Comparison of ENCODE assay signal across 1 cellular context in the genomic region with DNA sequence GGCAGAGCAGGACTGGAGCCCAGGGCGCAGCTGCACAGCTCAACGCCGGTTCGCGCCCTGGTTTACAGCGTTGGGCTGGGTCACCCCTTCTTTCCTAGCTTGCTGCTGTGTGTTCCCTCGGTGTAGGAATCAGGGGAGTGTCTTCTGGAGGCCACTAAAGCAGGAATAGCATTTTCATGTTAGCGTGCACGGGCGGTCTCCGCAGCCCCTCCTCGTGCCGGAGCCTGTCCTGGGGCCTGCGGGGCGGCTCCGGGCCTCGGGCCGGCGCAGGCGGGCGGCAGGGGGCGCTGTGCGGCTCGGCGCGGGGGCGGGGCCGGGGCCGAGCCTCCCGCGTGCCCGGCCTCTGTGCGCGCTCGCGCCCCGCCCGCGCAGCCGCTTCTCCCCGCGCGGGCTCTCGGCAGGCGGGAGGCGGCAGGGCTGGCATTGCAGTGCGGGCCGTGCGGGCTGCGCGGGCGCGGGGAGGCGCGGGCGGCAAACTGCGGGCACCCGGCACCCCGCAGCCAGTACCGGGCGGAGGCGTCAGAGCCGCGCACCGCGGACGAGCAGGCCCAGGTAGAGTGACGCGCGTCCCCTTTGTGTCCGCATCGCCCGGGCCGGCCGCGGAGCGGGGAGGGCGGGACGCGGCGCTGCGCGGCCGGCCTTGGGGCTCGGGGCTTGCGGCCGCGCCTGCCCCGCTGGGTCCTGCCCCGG.
A peak's percentile ranks its signal among the peaks of the same experiment; 100 is the strongest.
TF ChIP-seq lines count a peak whose summit lies in the region.

A gene with protein sequence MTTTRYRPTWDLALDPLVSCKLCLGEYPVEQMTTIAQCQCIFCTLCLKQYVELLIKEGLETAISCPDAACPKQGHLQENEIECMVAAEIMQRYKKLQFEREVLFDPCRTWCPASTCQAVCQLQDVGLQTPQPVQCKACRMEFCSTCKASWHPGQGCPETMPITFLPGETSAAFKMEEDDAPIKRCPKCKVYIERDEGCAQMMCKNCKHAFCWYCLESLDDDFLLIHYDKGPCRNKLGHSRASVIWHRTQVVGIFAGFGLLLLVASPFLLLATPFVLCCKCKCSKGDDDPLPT (plus strand): TSS at position 342 of the 690 bp plus-strand sequence. CDS start 79,515 bp downstream, outside the sequence.

TF ChIP-seq in K562, 482 proteins besides CTCF, POLR2A, EP300 and RAD21 (continued from another document and continues in another):
- TF ChIP-seq, protein P1, sequence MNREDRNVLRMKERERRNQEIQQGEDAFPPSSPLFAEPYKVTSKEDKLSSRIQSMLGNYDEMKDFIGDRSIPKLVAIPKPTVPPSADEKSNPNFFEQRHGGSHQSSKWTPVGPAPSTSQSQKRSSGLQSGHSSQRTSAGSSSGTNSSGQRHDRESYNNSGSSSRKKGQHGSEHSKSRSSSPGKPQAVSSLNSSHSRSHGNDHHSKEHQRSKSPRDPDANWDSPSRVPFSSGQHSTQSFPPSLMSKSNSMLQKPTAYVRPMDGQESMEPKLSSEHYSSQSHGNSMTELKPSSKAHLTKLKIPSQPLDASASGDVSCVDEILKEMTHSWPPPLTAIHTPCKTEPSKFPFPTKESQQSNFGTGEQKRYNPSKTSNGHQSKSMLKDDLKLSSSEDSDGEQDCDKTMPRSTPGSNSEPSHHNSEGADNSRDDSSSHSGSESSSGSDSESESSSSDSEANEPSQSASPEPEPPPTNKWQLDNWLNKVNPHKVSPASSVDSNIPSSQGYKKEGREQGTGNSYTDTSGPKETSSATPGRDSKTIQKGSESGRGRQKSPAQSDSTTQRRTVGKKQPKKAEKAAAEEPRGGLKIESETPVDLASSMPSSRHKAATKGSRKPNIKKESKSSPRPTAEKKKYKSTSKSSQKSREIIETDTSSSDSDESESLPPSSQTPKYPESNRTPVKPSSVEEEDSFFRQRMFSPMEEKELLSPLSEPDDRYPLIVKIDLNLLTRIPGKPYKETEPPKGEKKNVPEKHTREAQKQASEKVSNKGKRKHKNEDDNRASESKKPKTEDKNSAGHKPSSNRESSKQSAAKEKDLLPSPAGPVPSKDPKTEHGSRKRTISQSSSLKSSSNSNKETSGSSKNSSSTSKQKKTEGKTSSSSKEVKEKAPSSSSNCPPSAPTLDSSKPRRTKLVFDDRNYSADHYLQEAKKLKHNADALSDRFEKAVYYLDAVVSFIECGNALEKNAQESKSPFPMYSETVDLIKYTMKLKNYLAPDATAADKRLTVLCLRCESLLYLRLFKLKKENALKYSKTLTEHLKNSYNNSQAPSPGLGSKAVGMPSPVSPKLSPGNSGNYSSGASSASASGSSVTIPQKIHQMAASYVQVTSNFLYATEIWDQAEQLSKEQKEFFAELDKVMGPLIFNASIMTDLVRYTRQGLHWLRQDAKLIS (CRISPR knock-in tag; IDR thresholded peaks at IDR 0.05): no peak
- TF ChIP-seq PRMT5 (CRISPR knock-in tag; IDR thresholded peaks at IDR 0.05) (no peak), ATF7 (IDR thresholded peaks at IDR 0.05) (no peak), HBP1 (CRISPR knock-in tag; IDR thresholded peaks at IDR 0.05) (no peak), ELF1 (tag; IDR thresholded peaks at IDR 0.05) (no peak), PTBP1 (IDR thresholded peaks at IDR 0.05; ENCODE audit: low read depth, low read length) (no peak), GABPB1 (CRISPR knock-in tag; IDR thresholded peaks at IDR 0.05) (no peak), TCFL5 (CRISPR knock-in tag; conservative IDR thresholded peaks at IDR 0.05) (no peak), GATAD2B (IDR thresholded peaks at IDR 0.05; ENCODE audit: borderline replicate concordance) (peak; percentile 86), ZZZ3 (IDR thresholded peaks at IDR 0.05) (no peak), PBX2 (CRISPR knock-in tag; IDR thresholded peaks at IDR 0.05; ENCODE audit: low read depth) (no peak), PBX2 (tag; conservative IDR thresholded peaks at IDR 0.05; ENCODE audit: low read depth) (no peak), RBM15 (IDR thresholded peaks at IDR 0.05; ENCODE audit: insufficient read depth, low read length) (no peak), HEY1 (CRISPR knock-in tag; IDR thresholded peaks at IDR 0.05; ENCODE audit: borderline replicate concordance) (no peak), ZNF695 (CRISPR knock-in tag; IDR thresholded peaks at IDR 0.05) (no peak), ZNF212 (CRISPR knock-in tag; IDR thresholded peaks at IDR 0.05) (no peak), ESRRA (IDR thresholded peaks at IDR 0.05; ENCODE audit: borderline replicate concordance, low read depth) (no peak), RBBP5 (IDR thresholded peaks at IDR 0.05; ENCODE audit: borderline replicate concordance, insufficient read depth, low read length, poor library complexity, severe bottlenecking) (peak; percentile 69), ZNF586 (CRISPR knock-in tag; conservative IDR thresholded peaks at IDR 0.05) (no peak), HNRNPK (IDR thresholded peaks at IDR 0.05; ENCODE audit: low read depth, low read length, poor library complexity, severe bottlenecking) (no peak), LCOR (CRISPR knock-in tag; IDR thresholded peaks at IDR 0.05) (no peak), SMAD3 (CRISPR knock-in tag; conservative IDR thresholded peaks at IDR 0.05) (no peak), HDAC1 (IDR thresholded peaks at IDR 0.05) (no peak), ZNF12 (CRISPR knock-in tag; IDR thresholded peaks at IDR 0.05) (no peak), UBTF (IDR thresholded peaks at IDR 0.05; ENCODE audit: borderline replicate concordance in 1 of 2, low read depth in 2 of 2, low read length in 2 of 2) (0 out of 4 replicates have a peak, but pooled peaks of 1 of the 2 experiments have one; percentile 22), GATAD2A (IDR thresholded peaks at IDR 0.05) (no peak), ATF6 (CRISPR knock-in tag; IDR thresholded peaks at IDR 0.05) (no peak)
- TF ChIP-seq, protein P2, sequence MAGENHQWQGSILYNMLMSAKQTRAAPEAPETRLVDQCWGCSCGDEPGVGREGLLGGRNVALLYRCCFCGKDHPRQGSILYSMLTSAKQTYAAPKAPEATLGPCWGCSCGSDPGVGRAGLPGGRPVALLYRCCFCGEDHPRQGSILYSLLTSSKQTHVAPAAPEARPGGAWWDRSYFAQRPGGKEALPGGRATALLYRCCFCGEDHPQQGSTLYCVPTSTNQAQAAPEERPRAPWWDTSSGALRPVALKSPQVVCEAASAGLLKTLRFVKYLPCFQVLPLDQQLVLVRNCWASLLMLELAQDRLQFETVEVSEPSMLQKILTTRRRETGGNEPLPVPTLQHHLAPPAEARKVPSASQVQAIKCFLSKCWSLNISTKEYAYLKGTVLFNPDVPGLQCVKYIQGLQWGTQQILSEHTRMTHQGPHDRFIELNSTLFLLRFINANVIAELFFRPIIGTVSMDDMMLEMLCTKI (IDR thresholded peaks at IDR 0.05; ENCODE audit: partially characterized antibody): no peak
- TF ChIP-seq, protein P3, sequence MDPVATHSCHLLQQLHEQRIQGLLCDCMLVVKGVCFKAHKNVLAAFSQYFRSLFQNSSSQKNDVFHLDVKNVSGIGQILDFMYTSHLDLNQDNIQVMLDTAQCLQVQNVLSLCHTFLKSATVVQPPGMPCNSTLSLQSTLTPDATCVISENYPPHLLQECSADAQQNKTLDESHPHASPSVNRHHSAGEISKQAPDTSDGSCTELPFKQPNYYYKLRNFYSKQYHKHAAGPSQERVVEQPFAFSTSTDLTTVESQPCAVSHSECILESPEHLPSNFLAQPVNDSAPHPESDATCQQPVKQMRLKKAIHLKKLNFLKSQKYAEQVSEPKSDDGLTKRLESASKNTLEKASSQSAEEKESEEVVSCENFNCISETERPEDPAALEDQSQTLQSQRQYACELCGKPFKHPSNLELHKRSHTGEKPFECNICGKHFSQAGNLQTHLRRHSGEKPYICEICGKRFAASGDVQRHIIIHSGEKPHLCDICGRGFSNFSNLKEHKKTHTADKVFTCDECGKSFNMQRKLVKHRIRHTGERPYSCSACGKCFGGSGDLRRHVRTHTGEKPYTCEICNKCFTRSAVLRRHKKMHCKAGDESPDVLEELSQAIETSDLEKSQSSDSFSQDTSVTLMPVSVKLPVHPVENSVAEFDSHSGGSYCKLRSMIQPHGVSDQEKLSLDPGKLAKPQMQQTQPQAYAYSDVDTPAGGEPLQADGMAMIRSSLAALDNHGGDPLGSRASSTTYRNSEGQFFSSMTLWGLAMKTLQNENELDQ (CRISPR knock-in tag; IDR thresholded peaks at IDR 0.05; ENCODE audit: borderline replicate concordance): no peak
- TF ChIP-seq, protein P4, sequence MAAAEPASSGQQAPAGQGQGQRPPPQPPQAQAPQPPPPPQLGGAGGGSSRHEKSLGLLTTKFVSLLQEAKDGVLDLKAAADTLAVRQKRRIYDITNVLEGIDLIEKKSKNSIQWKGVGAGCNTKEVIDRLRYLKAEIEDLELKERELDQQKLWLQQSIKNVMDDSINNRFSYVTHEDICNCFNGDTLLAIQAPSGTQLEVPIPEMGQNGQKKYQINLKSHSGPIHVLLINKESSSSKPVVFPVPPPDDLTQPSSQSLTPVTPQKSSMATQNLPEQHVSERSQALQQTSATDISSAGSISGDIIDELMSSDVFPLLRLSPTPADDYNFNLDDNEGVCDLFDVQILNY (CRISPR knock-in tag; IDR thresholded peaks at IDR 0.05): no peak
- TF ChIP-seq, protein P5, sequence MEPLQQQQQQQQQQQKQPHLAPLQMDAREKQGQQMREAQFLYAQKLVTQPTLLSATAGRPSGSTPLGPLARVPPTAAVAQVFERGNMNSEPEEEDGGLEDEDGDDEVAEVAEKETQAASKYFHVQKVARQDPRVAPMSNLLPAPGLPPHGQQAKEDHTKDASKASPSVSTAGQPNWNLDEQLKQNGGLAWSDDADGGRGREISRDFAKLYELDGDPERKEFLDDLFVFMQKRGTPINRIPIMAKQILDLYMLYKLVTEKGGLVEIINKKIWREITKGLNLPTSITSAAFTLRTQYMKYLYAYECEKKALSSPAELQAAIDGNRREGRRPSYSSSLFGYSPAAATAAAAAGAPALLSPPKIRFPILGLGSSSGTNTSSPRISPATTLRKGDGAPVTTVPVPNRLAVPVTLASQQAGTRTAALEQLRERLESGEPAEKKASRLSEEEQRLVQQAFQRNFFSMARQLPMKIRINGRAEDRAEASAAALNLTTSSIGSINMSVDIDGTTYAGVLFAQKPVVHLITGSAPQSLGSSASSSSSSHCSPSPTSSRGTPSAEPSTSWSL (CRISPR knock-in tag; IDR thresholded peaks at IDR 0.05; ENCODE audit: borderline replicate concordance): no peak
- TF ChIP-seq, protein P6, sequence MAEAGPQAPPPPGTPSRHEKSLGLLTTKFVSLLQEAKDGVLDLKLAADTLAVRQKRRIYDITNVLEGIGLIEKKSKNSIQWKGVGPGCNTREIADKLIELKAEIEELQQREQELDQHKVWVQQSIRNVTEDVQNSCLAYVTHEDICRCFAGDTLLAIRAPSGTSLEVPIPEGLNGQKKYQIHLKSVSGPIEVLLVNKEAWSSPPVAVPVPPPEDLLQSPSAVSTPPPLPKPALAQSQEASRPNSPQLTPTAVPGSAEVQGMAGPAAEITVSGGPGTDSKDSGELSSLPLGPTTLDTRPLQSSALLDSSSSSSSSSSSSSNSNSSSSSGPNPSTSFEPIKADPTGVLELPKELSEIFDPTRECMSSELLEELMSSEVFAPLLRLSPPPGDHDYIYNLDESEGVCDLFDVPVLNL (CRISPR knock-in tag; IDR thresholded peaks at IDR 0.05; ENCODE audit: low read depth): no peak
